8 cellular contexts compared by ENCODE assay signal in genomic region chr14:20460458-20461229, GRCh38. TPM values are rescaled to one million over a fixed set of nuclear protein-coding genes. Genes with fewer than 3 reads are reported as not detected.
DNase-seq lines count a peak whose midpoint lies in the region; ATAC-seq and TF ChIP-seq lines count a peak whose summit lies in the region.

No MANE protein-coding gene starts in this region.

- peaks cover 62% of the 10 kb centered on the region for H3K4me1 ChIP-seq in OCI-LY7 (ENCODE audit: insufficient read depth, low read length, poor library complexity, severe bottlenecking)

- no peak overlapping the region for H2AFZ ChIP-seq in OCI-LY7 (ENCODE audit: low read length)

- peak; percentile 73 for DNase-seq in OCI-LY7 (ENCODE audit: low spot score)
- DNase-seq in activated naive CD8-positive, alpha-beta T cell treated with anti-CD3 and anti-CD28 coated beads, Interleukin-2, amount 50 U/mL, for 24 hours, result peak; percentile 48
- DNase-seq in stimulated activated CD4-positive, alpha-beta T cell treated with anti-CD3 and anti-CD28 coated beads, Interleukin-12 subunit alpha, Interleukin-12 subunit beta, amount 100 ng/mL, for 4 hours, result peak; percentile 48
- no peak for DNase-seq in GOT3 (lab: John Stamatoyannopoulos, UW)
- no peak for DNase-seq in OCI-M1 (lab: John Stamatoyannopoulos, UW)

- H3K9me3 Mint-ChIP-seq in activated naive CD8-positive, alpha-beta T cell treated with anti-CD3 and anti-CD28 coated beads, Interleukin-2, amount 50 U/mL, for 24 hours, result no peaks in the 10 kb centered on the region

- peak overlapping the region; percentile 84 for H3K27ac ChIP-seq in OCI-LY7 (ENCODE audit: low read depth, low read length, poor library complexity, severe bottlenecking)

- peaks cover 5% of the 10 kb centered on the region for H3K27me3 Mint-ChIP-seq in activated naive CD8-positive, alpha-beta T cell treated with anti-CD3 and anti-CD28 coated beads, Interleukin-2, amount 50 U/mL, for 24 hours

- H3K4me3 ChIP-seq in OCI-LY7 (ENCODE audit: low read depth, low read length, poor library complexity, severe bottlenecking) (peak overlapping the region; percentile 83), iPS-18c (ENCODE audit: insufficient read depth, low read depth, low read length) (peak overlapping the region; percentile 86)

- H3K4me1 Mint-ChIP-seq in activated naive CD8-positive, alpha-beta T cell treated with anti-CD3 and anti-CD28 coated beads, Interleukin-2, amount 50 U/mL, for 24 hours, result peaks cover 43% of the 10 kb centered on the region

- peaks cover 14% of the 10 kb centered on the region; the same call in 1 of the 2 replicates for H4K20me1 ChIP-seq in OCI-LY7 (ENCODE audit: insufficient read depth, low read length)

- TF ChIP-seq CTCF in OCI-LY7 (conservative IDR thresholded peaks at IDR 0.05; ENCODE audit: low read length), result no peak

- H3K4me3 Mint-ChIP-seq in activated naive CD8-positive, alpha-beta T cell treated with anti-CD3 and anti-CD28 coated beads, Interleukin-2, amount 50 U/mL, for 24 hours, result peak overlapping the region; percentile 87

- CTCF ChIA-PET in OCI-LY7 (lab: Charles Lee; ENCODE audit: unreplicated experiment), result interaction anchor here (0.8 to 1.3 kb wide), 3 partner anchors 45 to 132 kb away, joined by 3 to 8 read pairs (median 4); partner anchors contain the start of gene CCNB1IP1

- BruUV-seq in OCI-LY7 (replicated peaks; lab: Mats Ljungman, UMichigan), result no TSS peak

- ATAC-seq in GM18498 (IDR thresholded peaks at IDR 0.05; ENCODE audit: unreplicated experiment) (peak; percentile 8), HG02943 (IDR thresholded peaks at IDR 0.05; ENCODE audit: low read depth, unreplicated experiment) (peak; percentile 8)
- no peak for ATAC-seq in activated naive CD8-positive, alpha-beta T cell treated with anti-CD3 and anti-CD28 coated beads, Interleukin-2, amount 50 U/mL, for 24 hours

- peaks cover 47% of the 10 kb centered on the region for H3K79me2 ChIP-seq in OCI-LY7 (ENCODE audit: insufficient read depth, low read depth, low read length)

- H3K9me3 ChIP-seq in OCI-LY7 (ENCODE audit: low read length) (no peaks in the 10 kb centered on the region), iPS-18c (ENCODE audit: control insufficient read depth, insufficient read depth, low read length) (no peaks in the 10 kb centered on the region)

- H3K36me3 Mint-ChIP-seq in activated naive CD8-positive, alpha-beta T cell treated with anti-CD3 and anti-CD28 coated beads, Interleukin-2, amount 50 U/mL, for 24 hours (ENCODE audit: low read depth), result peaks cover 24% of the 10 kb centered on the region

- no peaks in the 10 kb centered on the region for H3K9me2 ChIP-seq in OCI-LY7 (ENCODE audit: insufficient read depth, low read length)

- intact Hi-C loops in OCI-LY7 (cut with micrococcal nuclease; ENCODE audit: unreplicated experiment), result loop anchor here (1.0 to 10.0 kb wide), 5 partner anchors 48 to 1464 kb away; partner anchors contain the start of genes PARP2, RNASE4, TEP1 and TTC5

- peak overlapping the region; percentile 99 for H3K4me2 ChIP-seq in OCI-LY7 (ENCODE audit: low read length)

- H3K36me3 ChIP-seq in OCI-LY7 (ENCODE audit: insufficient read depth, low read length), result peaks cover 47% of the 10 kb centered on the region

- peak overlapping the region; percentile 88 for H3K27ac Mint-ChIP-seq in activated naive CD8-positive, alpha-beta T cell treated with anti-CD3 and anti-CD28 coated beads, Interleukin-2, amount 50 U/mL, for 24 hours

- POLR2A ChIA-PET in OCI-LY7 (lab: Charles Lee), result interaction anchor here (0.6 to 5.4 kb wide), 20 partner anchors 8 to 1770 kb away, joined by 3 to 58 read pairs (median 4); partner anchors contain the start of genes CCNB1IP1, PARP2 and PNP

RNA-seq across cellular contexts. Expression of gene PIP4P1, which starts 0.6 kb away (rescaled TPM):
- total RNA-seq in OCI-LY7 (2014; rRNA removed; shearing (Covaris generic)), result 23.3 and 26.9 TPM in 2 replicates
- 43.6 and 44.7 TPM in 2 replicates for total RNA-seq in OCI-LY7 (2022)

RNA-seq across cellular contexts. Expression of gene APEX1, which starts 5.6 kb away (rescaled TPM):
- total RNA-seq in OCI-LY7 (2014; rRNA removed; shearing (Covaris generic)), result 110 and 117 TPM in 2 replicates
- total RNA-seq in OCI-LY7 (2022), result 175 and 203 TPM in 2 replicates

RNA-seq across cellular contexts. Expression of gene OSGEP, which starts 6.0 kb away (rescaled TPM):
- total RNA-seq in OCI-LY7 (2014; rRNA removed; shearing (Covaris generic)), result 85.2 and 86.6 TPM in 2 replicates
- total RNA-seq in OCI-LY7 (2022), result 68.8 and 76.6 TPM in 2 replicates

RNA-seq across cellular contexts. Expression of gene PNP, which starts 8.6 kb away (rescaled TPM):
- total RNA-seq in OCI-LY7 (2014; rRNA removed; shearing (Covaris generic)), result 120 and 127 TPM in 2 replicates
- total RNA-seq in OCI-LY7 (2022), result 118 and 128 TPM in 2 replicates

RNA-seq across cellular contexts. Expression of gene KLHL33, which starts 24.7 kb away (rescaled TPM):
- total RNA-seq in OCI-LY7 (2014; rRNA removed; shearing (Covaris generic)), result 0.08 TPM in 1 of 2 replicates, not detected in the other
- 0.09 and 0.11 TPM in 2 replicates for total RNA-seq in OCI-LY7 (2022)

Comparison
In these comparisons a context has a peak if more than half of its experiments do, and no peak if none do; other contexts are left out.
1. DNase-seq: peak in OCI-LY7 (single experiment), activated naive CD8-positive, alpha-beta T cell treated with anti-CD3 and anti-CD28 coated beads, Interleukin-2, amount 50 U/mL, for 24 hours (single experiment) and stimulated activated CD4-positive, alpha-beta T cell treated with anti-CD3 and anti-CD28 coated beads, Interleukin-12 subunit alpha, Interleukin-12 subunit beta, amount 100 ng/mL, for 4 hours (single experiment); none in GOT3 (single experiment) and OCI-M1 (single experiment).